Comparison of ENCODE assay signal across 18 cellular contexts in the genomic region with DNA sequence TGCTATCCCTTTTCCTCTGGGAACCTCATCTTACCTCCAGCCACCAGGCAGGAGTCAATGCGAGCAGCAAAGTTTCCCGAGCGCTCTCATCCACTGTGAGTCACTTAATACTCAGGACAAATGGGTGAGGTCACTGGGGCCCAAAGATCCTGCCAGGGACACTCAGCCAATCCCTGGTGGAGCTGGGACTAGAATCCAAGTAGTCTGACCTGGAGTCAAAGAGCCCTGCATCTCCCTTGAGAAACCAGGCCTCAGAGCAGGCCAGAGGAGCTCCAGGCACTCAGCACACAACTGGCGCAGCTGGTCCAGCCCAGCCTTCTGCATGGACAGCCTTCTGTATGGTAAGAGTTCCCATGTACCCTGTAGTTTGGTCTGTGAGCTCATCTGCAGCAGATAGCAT.
A peak's percentile ranks its signal among the peaks of the same experiment; 100 is the strongest.
DNase-seq lines count a peak whose midpoint lies in the region; ATAC-seq and TF ChIP-seq lines count a peak whose summit lies in the region.
"Had no signal": no experiment of that assay in that cellular context is flagged by ENCODE, and none has a peak within 500 bp of the region (broad histone marks: within the 10 kb centered on the region; RNA-seq: fewer than 3 reads in every experiment).

No MANE protein-coding gene starts in this region.

- DNase-seq in A172 (ENCODE audit: low spot score) (peak; percentile 60), GM20000 (ENCODE audit: low spot score) (peak; percentile 24), WTC11 (ENCODE audit: low spot score) (no peak), foreskin fibroblast (peak; percentile 78 to 86), iPS-NIHi7 (ENCODE audit: extremely low spot score) (no peak), OCI-M2 (lab: John Stamatoyannopoulos, UW; ENCODE audit: unreplicated experiment) (no peak)
- no peak for DNase-seq in naive thymus-derived CD4-positive, alpha-beta T cell
- DNase-seq: activated CD4-positive, alpha-beta T cell treated with anti-CD3 and anti-CD28 coated beads for 48 hours; COR-L47; H9; immature natural killer cell; NCI-H146; ovary; PC-9; small intestine; stimulated activated naive CD8-positive, alpha-beta T cell treated with anti-CD3 and anti-CD28 coated beads, Interleukin-15, amount 100 ng/mL, for 72 hours had no signal

- no peak overlapping the region for H3K4me3 ChIP-seq in foreskin fibroblast (ENCODE audit: low read depth in 1 of 2, low read length in 2 of 2)
- H3K4me3 ChIP-seq in naive thymus-derived CD4-positive, alpha-beta T cell (ENCODE audit: low read length), result no peak overlapping the region
- H3K4me3 ChIP-seq: ovary, PC-9 had no signal

- no peaks in the 10 kb centered on the region for H3K27me3 Mint-ChIP-seq in WTC11 (ENCODE audit: low read depth)
- H3K27me3 Mint-ChIP-seq in naive thymus-derived CD4-positive, alpha-beta T cell, result peaks cover 0 to 8% (median 0%) of the 10 kb centered on the region in 5 donors
- H3K27me3 Mint-ChIP-seq: stimulated activated naive CD8-positive, alpha-beta T cell treated with anti-CD3 and anti-CD28 coated beads, Interleukin-15, amount 100 ng/mL, for 72 hours had no signal

- H3K27ac Mint-ChIP-seq in WTC11, result peak overlapping the region; percentile 84; the same call in 1 of the 2 replicates
- H3K27ac Mint-ChIP-seq in naive thymus-derived CD4-positive, alpha-beta T cell, result peak overlapping the region in 1 of 9 donors; percentile 45
- H3K27ac Mint-ChIP-seq: dendritic cell treated with granulocyte-macrophage colony-stimulating factor and Interleukin-4, amounts not matched to agents 40 ng/mL and 50 ng/mL, for 4 days; immature natural killer cell had no signal

- no peak for ATAC-seq in WTC11
- ATAC-seq in naive thymus-derived CD4-positive, alpha-beta T cell, result no peak
- no peak for ATAC-seq in GM21529 (IDR thresholded peaks at IDR 0.05; ENCODE audit: unreplicated experiment)
- ATAC-seq: stimulated activated naive CD8-positive, alpha-beta T cell treated with anti-CD3 and anti-CD28 coated beads, Interleukin-15, amount 100 ng/mL, for 72 hours had no signal

- no peaks in the 10 kb centered on the region for H3K9me3 Mint-ChIP-seq in WTC11
- H3K9me3 Mint-ChIP-seq in naive thymus-derived CD4-positive, alpha-beta T cell, result no peaks in the 10 kb centered on the region
- H3K9me3 Mint-ChIP-seq: dendritic cell treated with granulocyte-macrophage colony-stimulating factor and Interleukin-4, amounts not matched to agents 40 ng/mL and 50 ng/mL, for 4 days; H9; immature natural killer cell; stimulated activated naive CD8-positive, alpha-beta T cell treated with anti-CD3 and anti-CD28 coated beads, Interleukin-15, amount 100 ng/mL, for 72 hours had no signal

- H3K36me3 Mint-ChIP-seq in WTC11, result no peaks in the 10 kb centered on the region
- no peaks in the 10 kb centered on the region for H3K36me3 Mint-ChIP-seq in naive thymus-derived CD4-positive, alpha-beta T cell
- H3K36me3 Mint-ChIP-seq: immature natural killer cell had no signal

- no peaks in the 10 kb centered on the region for H3K27me3 ChIP-seq in naive thymus-derived CD4-positive, alpha-beta T cell (ENCODE audit: control insufficient read depth in 2 of 2, insufficient read depth in 2 of 2, low read length in 2 of 2)
- H3K27me3 ChIP-seq: ovary had no signal

- no peak overlapping the region for H3K4me3 Mint-ChIP-seq in WTC11
- no peak overlapping the region for H3K4me3 Mint-ChIP-seq in naive thymus-derived CD4-positive, alpha-beta T cell
- H3K4me3 Mint-ChIP-seq: dendritic cell treated with granulocyte-macrophage colony-stimulating factor and Interleukin-4, amounts not matched to agents 40 ng/mL and 50 ng/mL, for 4 days; H9; immature natural killer cell; stimulated activated naive CD8-positive, alpha-beta T cell treated with anti-CD3 and anti-CD28 coated beads, Interleukin-15, amount 100 ng/mL, for 72 hours had no signal

- POLR2A ChIA-PET in WTC11 (lab: Charles Lee), result no interaction called here
- POLR2A ChIA-PET in naive thymus-derived CD4-positive, alpha-beta T cell (lab: Charles Lee), result no interaction called here

- CTCF ChIA-PET in WTC11 (lab: Charles Lee), result no interaction called here
- CTCF ChIA-PET in naive thymus-derived CD4-positive, alpha-beta T cell (lab: Charles Lee), result no interaction called here

- no peaks in the 10 kb centered on the region for H3K9me3 ChIP-seq in naive thymus-derived CD4-positive, alpha-beta T cell (ENCODE audit: control insufficient read depth in 2 of 3, low read length in 3 of 3)
- H3K9me3 ChIP-seq: ovary had no signal

- H3K36me3 ChIP-seq in naive thymus-derived CD4-positive, alpha-beta T cell (ENCODE audit: control insufficient read depth in 2 of 3, insufficient read depth in 3 of 3, low read length in 3 of 3), result no peaks in the 10 kb centered on the region
- H3K36me3 ChIP-seq: ovary had no signal

- intact Hi-C loops in naive thymus-derived CD4-positive, alpha-beta T cell (cut with micrococcal nuclease), result no loop called here

- no peaks in the 10 kb centered on the region for H3K4me1 ChIP-seq in naive thymus-derived CD4-positive, alpha-beta T cell (ENCODE audit: control insufficient read depth in 2 of 2, insufficient read depth in 2 of 2, low read length in 2 of 2)

- TF ChIP-seq CTCF in GM20000 (IDR thresholded peaks at IDR 0.05; ENCODE audit: extremely low read depth, missing control alignments) (no peak), WTC11 (IDR thresholded peaks at IDR 0.05) (no peak), foreskin fibroblast (IDR thresholded peaks at IDR 0.05; ENCODE audit: low read depth, low read length) (no peak)

- H3K4me1 Mint-ChIP-seq in WTC11, result peaks cover 15% of the 10 kb centered on the region
- H3K4me1 Mint-ChIP-seq in naive thymus-derived CD4-positive, alpha-beta T cell, result no peaks in the 10 kb centered on the region
- H3K4me1 Mint-ChIP-seq: stimulated activated naive CD8-positive, alpha-beta T cell treated with anti-CD3 and anti-CD28 coated beads, Interleukin-15, amount 100 ng/mL, for 72 hours had no signal

- H3K27ac ChIP-seq in naive thymus-derived CD4-positive, alpha-beta T cell (ENCODE audit: low read depth, low read length), result no peak overlapping the region
- H3K27ac ChIP-seq: ovary, PC-9 had no signal

TF ChIP-seq in WTC11, 78 proteins besides CTCF, POLR2A, EP300 and RAD21 (continues in another document):
- TF ChIP-seq, protein P1, sequence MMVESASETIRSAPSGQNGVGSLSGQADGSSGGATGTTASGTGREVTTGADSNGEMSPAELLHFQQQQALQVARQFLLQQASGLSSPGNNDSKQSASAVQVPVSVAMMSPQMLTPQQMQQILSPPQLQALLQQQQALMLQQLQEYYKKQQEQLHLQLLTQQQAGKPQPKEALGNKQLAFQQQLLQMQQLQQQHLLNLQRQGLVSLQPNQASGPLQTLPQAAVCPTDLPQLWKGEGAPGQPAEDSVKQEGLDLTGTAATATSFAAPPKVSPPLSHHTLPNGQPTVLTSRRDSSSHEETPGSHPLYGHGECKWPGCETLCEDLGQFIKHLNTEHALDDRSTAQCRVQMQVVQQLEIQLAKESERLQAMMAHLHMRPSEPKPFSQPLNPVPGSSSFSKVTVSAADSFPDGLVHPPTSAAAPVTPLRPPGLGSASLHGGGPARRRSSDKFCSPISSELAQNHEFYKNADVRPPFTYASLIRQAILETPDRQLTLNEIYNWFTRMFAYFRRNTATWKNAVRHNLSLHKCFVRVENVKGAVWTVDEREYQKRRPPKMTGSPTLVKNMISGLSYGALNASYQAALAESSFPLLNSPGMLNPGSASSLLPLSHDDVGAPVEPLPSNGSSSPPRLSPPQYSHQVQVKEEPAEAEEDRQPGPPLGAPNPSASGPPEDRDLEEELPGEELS (CRISPR knock-in tag; IDR thresholded peaks at IDR 0.05), result no peak
- TF ChIP-seq RORB (CRISPR knock-in tag; IDR thresholded peaks at IDR 0.05) (no peak), GRHL2 (CRISPR knock-in tag; IDR thresholded peaks at IDR 0.05; ENCODE audit: insufficient replicate concordance, severe bottlenecking) (no peak), SMAD3 (CRISPR knock-in tag; IDR thresholded peaks at IDR 0.05; ENCODE audit: borderline replicate concordance) (no peak), IRF1 (CRISPR knock-in tag; IDR thresholded peaks at IDR 0.05) (no peak), ZNF671 (CRISPR knock-in tag; IDR thresholded peaks at IDR 0.05) (no peak)
- TF ChIP-seq, protein P2, sequence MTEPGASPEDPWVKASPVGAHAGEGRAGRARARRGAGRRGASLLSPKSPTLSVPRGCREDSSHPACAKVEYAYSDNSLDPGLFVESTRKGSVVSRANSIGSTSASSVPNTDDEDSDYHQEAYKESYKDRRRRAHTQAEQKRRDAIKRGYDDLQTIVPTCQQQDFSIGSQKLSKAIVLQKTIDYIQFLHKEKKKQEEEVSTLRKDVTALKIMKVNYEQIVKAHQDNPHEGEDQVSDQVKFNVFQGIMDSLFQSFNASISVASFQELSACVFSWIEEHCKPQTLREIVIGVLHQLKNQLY (CRISPR knock-in tag; IDR thresholded peaks at IDR 0.05), result no peak

Comparison
In these comparisons a context has a peak if more than half of its experiments do, and no peak if none do; other contexts are left out.
1. DNase-seq: peak in A172 (single experiment), GM20000 (single experiment) and foreskin fibroblast (2 of 2); none in WTC11 (single experiment), naive thymus-derived CD4-positive, alpha-beta T cell (0 of 9), iPS-NIHi7 (single experiment) and OCI-M2 (single experiment).